ENCODE assay signal across 10 cellular contexts in the genomic region with DNA sequence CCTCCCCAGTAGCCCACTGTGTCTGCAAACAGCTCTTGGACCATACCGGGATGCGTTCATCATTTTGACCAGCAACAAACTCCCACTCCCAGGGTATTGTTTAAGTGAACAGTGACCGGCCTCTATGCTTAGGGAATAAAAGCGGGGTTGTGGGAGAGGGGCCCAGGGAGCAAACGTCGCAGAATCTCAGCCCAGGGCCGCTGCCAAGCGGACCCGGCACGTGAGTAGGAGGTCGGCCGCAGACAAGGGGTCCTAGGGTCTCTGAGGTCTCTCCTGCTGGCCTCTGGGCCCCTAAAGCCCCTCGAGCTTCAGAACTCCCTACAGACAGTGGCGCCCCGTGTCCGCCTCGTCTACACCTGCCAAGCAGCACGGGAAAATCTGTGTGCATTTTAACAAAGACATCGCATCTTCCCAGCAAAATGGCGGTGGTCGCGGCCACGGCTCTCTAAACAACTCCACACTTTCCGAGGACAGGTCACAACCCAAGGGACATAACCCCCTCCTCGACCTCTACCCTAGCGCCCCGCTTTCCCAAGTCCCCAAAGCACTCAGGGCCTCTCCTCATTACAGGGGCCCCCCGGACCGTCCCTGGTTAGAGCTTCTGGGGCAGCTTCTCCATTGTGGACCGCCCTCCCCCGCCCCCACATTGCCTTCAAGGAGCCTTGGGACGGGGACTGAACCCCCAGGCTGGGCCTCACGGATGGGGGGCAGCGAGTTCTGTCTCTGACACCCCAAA. TPM values are rescaled to one million over a fixed set of nuclear protein-coding genes. Genes with fewer than 3 reads are reported as not detected.
A peak's percentile ranks its signal among the peaks of the same experiment; 100 is the strongest.
DNase-seq lines count a peak whose midpoint lies in the region; ATAC-seq, FAIRE-seq and TF ChIP-seq lines count a peak whose summit lies in the region.
"Had no signal": no experiment of that assay in that cellular context is flagged by ENCODE, and none has a peak within 500 bp of the region (broad histone marks: within the 10 kb centered on the region; RNA-seq: fewer than 3 reads in every experiment).

No MANE protein-coding gene starts in this region.

- H3K79me2 ChIP-seq in keratinocyte (ENCODE audit: control insufficient read depth, insufficient read depth, low read length) = no peaks in the 10 kb centered on the region

- intact Hi-C loops in activated CD4-positive, alpha-beta memory T cell treated with anti-CD3 and anti-CD28 coated beads for 36 hours (cut with micrococcal nuclease) = loop anchor here (2.0 kb wide), 1 partner anchor 15 kb away; no protein-coding TSS in a partner anchor
- intact Hi-C loops in heart left ventricle (cut with DNase I) = loop anchor here in 4 of 10 donors (2.0 to 10.0 kb wide), 4 partner anchors 49 to 55 kb away; no protein-coding TSS in a partner anchor

- H3K27me3 ChIP-seq in keratinocyte (ENCODE audit: control insufficient read depth, extremely low read depth, insufficient read depth, low read length) = no peaks in the 10 kb centered on the region
- peaks cover 10% of the 10 kb centered on the region for H3K27me3 ChIP-seq in thymus (ENCODE audit: control insufficient read depth, insufficient read depth)
- H3K27me3 ChIP-seq in heart left ventricle = peaks cover 0 to 2% (median 0%) of the 10 kb centered on the region in 9 donors

- POLR2A ChIA-PET in activated CD4-positive, alpha-beta memory T cell treated with anti-CD3 and anti-CD28 coated beads for 36 hours (lab: Charles Lee) = interaction anchor here (0.6 to 1.4 kb wide), 2 partner anchors 40 to 631 kb away, joined by 3 to 5 read pairs; a partner anchor contains a TSS

- CTCF ChIA-PET in activated CD4-positive, alpha-beta memory T cell treated with anti-CD3 and anti-CD28 coated beads for 36 hours (lab: Charles Lee) = interaction anchor here (2.7 kb wide), 1 partner anchor 14 kb away, joined by 16 read pairs; no protein-coding TSS in a partner anchor

- peak overlapping the region; percentile 57 for H3K4me3 Mint-ChIP-seq in activated T-cell treated with anti-CD3 and anti-CD28 coated beads, Interleukin-2, amount 50 U/mL, for 4 hours
- H3K4me3 Mint-ChIP-seq in activated CD4-positive, alpha-beta memory T cell treated with anti-CD3 and anti-CD28 coated beads for 36 hours = peak overlapping the region; percentile 43

- dilution Hi-C loops in keratinocyte (cut with MboI; ENCODE audit: extremely low pct_ligation_motif_present, low sequenced_read_pairs) = no loop called here

- WGBS in thymus = 80% methylated on average over 34 of the region's 34 CpGs
- 57 to 76% (median 65%) methylated on average over 30 to 34 of the region's 34 CpGs for WGBS in heart left ventricle, 4 donors

- H3K4me1 ChIP-seq in keratinocyte (ENCODE audit: control insufficient read depth, extremely low read depth, insufficient read depth, low read length) (peaks cover 12% of the 10 kb centered on the region), thymus (ENCODE audit: control insufficient read depth, insufficient read depth, low read length) (peaks cover 20% of the 10 kb centered on the region), heart left ventricle (peaks cover 0 to 53% (median 29%) of the 10 kb centered on the region in 12 donors)

- no peak overlapping the region for H3K27ac ChIP-seq in keratinocyte (ENCODE audit: control insufficient read depth, insufficient read depth, low read length)
- H3K27ac ChIP-seq in thymus (ENCODE audit: low read depth) = no peak overlapping the region
- peak overlapping the region in 5 of 12 donors; percentile 89 to 96 (median 93) for H3K27ac ChIP-seq in heart left ventricle

- H3K9me3 ChIP-seq in keratinocyte (ENCODE audit: control insufficient read depth, low read depth, low read length) (no peaks in the 10 kb centered on the region), thymus (ENCODE audit: control insufficient read depth) (peaks cover 1% of the 10 kb centered on the region), heart left ventricle (no peaks in the 10 kb centered on the region)

- peak overlapping the region; percentile 84 for H3K9ac ChIP-seq in keratinocyte (ENCODE audit: control insufficient read depth, extremely low read depth, insufficient read depth, low read length)

- FAIRE-seq in keratinocyte (lab: Jason Lieb, UNC) = no peak

- H2AFZ ChIP-seq in keratinocyte (ENCODE audit: control insufficient read depth, low read length) = no peak overlapping the region

- H3K27ac Mint-ChIP-seq in activated CD4-positive, alpha-beta memory T cell treated with anti-CD3 and anti-CD28 coated beads for 36 hours = peak overlapping the region; percentile 15

- DNase-seq in activated T-cell treated with anti-CD3 and anti-CD28 coated beads, Interleukin-2, amount 50 U/mL, for 4 hours = no peak
- no peak for DNase-seq in activated T-cell treated with anti-CD3 and anti-CD28 coated beads, Interleukin-2, amount 50 U/mL, for 48 hours
- DNase-seq in activated CD4-positive, alpha-beta memory T cell treated with anti-CD3 and anti-CD28 coated beads for 36 hours = no peak
- DNase-seq in keratinocyte (ENCODE audit: low read depth, low spot score) (no peak), heart left ventricle (no peak)
- no peak for DNase-seq in stimulated activated naive CD4-positive, alpha-beta T cell treated with Interleukin-2 at 50 U/mL for 16 hours (lab: John Stamatoyannopoulos, UW)
- DNase-seq: NCI-H1105 treated with DMSO at 0.1 percent for 48 hours had no signal

- peak overlapping the region; percentile 94 for H3K4me2 ChIP-seq in keratinocyte (ENCODE audit: control insufficient read depth, extremely low read depth, insufficient read depth, low read depth, low read length)

- no peak for TF ChIP-seq POLR2A in heart left ventricle (IDR thresholded peaks at IDR 0.05)

- H3K36me3 ChIP-seq in keratinocyte (ENCODE audit: control insufficient read depth in 2 of 2, extremely low read depth in 1 of 2, insufficient read depth in 2 of 2, low read length in 2 of 2) = no peaks in the 10 kb centered on the region
- peaks cover 3% of the 10 kb centered on the region for H3K36me3 ChIP-seq in thymus (ENCODE audit: control insufficient read depth, insufficient read depth)
- H3K36me3 ChIP-seq in heart left ventricle = no peaks in the 10 kb centered on the region

- no peaks in the 10 kb centered on the region for H3K36me3 Mint-ChIP-seq in activated T-cell treated with anti-CD3 and anti-CD28 coated beads, Interleukin-2, amount 50 U/mL, for 4 hours (ENCODE audit: insufficient read depth)
- no peaks in the 10 kb centered on the region for H3K36me3 Mint-ChIP-seq in activated CD4-positive, alpha-beta memory T cell treated with anti-CD3 and anti-CD28 coated beads for 36 hours

- peaks cover 43% of the 10 kb centered on the region for H3K27me3 Mint-ChIP-seq in activated T-cell treated with anti-CD3 and anti-CD28 coated beads, Interleukin-2, amount 50 U/mL, for 4 hours (ENCODE audit: low read depth)
- peaks cover 36% of the 10 kb centered on the region for H3K27me3 Mint-ChIP-seq in activated CD4-positive, alpha-beta memory T cell treated with anti-CD3 and anti-CD28 coated beads for 36 hours

- TF ChIP-seq CTCF in keratinocyte (optimal IDR thresholded peaks at IDR 0.05 in 1 of 3, IDR thresholded peaks at IDR 0.05 in 1 of 3, conservative IDR thresholded peaks at IDR 0.05 in 1 of 3; ENCODE audit: extremely low read depth in 1 of 3, insufficient read depth in 2 of 3, low read length in 3 of 3) (no peak), heart left ventricle (IDR thresholded peaks at IDR 0.05) (no peak)

- H3K9me3 Mint-ChIP-seq in activated T-cell treated with anti-CD3 and anti-CD28 coated beads, Interleukin-2, amount 50 U/mL, for 4 hours = no peaks in the 10 kb centered on the region
- H3K9me3 Mint-ChIP-seq in activated CD4-positive, alpha-beta memory T cell treated with anti-CD3 and anti-CD28 coated beads for 36 hours = no peaks in the 10 kb centered on the region

- peaks cover 39% of the 10 kb centered on the region for H3K4me1 Mint-ChIP-seq in activated T-cell treated with anti-CD3 and anti-CD28 coated beads, Interleukin-2, amount 50 U/mL, for 4 hours (ENCODE audit: low read depth)
- peaks cover 34% of the 10 kb centered on the region for H3K4me1 Mint-ChIP-seq in activated CD4-positive, alpha-beta memory T cell treated with anti-CD3 and anti-CD28 coated beads for 36 hours (ENCODE audit: low read depth)

- H3K4me3 ChIP-seq in keratinocyte (ENCODE audit: control insufficient read depth in 2 of 3, extremely low read depth in 1 of 3, insufficient read depth in 2 of 3, low read depth in 1 of 3, low read length in 3 of 3) (no peak overlapping the region), thymus (ENCODE audit: low read length) (peak overlapping the region; percentile 61), heart left ventricle (peak overlapping the region in 5 of 12 donors; percentile 65 to 85 (median 79))

- no peak for ATAC-seq in activated T-cell treated with anti-CD3 and anti-CD28 coated beads, Interleukin-2, amount 50 U/mL, for 4 hours
- no peak for ATAC-seq in heart left ventricle
- no peak for ATAC-seq in GM19328 (IDR thresholded peaks at IDR 0.05; ENCODE audit: unreplicated experiment)

- no peaks in the 10 kb centered on the region for H4K20me1 ChIP-seq in keratinocyte (ENCODE audit: control insufficient read depth, extremely low read depth, insufficient read depth, low read length)

- H3K9me1 ChIP-seq in keratinocyte (ENCODE audit: control insufficient read depth, extremely low read depth, insufficient read depth, low read length) = no peaks in the 10 kb centered on the region

RNA-seq across cellular contexts. Expression of a gene that starts 3.9 kb away (rescaled TPM):
- total RNA-seq in activated T-cell treated with anti-CD3 and anti-CD28 coated beads, Interleukin-2, amount 50 U/mL, for 4 hours = 10 to 100 TPM in 1 of 3 donors, 1 to 10 TPM in 2; 6.5 to 12.3 (median 8.6) TPM
- total RNA-seq in activated CD4-positive, alpha-beta memory T cell treated with anti-CD3 and anti-CD28 coated beads for 36 hours = 10 to 100 TPM; 21.8 TPM
- polyA plus RNA-seq in keratinocyte (8.2 to 8.5 TPM (median 8.4 TPM) in 3 replicates), thymus (7.8 TPM), heart left ventricle (10 to 100 TPM; 26.7 to 53.4 TPM)
- 9.2 TPM for polyA plus RNA-seq in keratinocyte (2011; ENCODE audit: low read depth)
- 6.1 and 12.1 TPM in 2 replicates for polyA plus RNA-seq in keratinocyte (2011; cell fraction: cytosol; rRNA removed)
- 6.6 and 8.2 TPM in 2 replicates for polyA plus RNA-seq in keratinocyte (2011; cell fraction: nucleus; rRNA removed)
- polyA plus RNA-seq in keratinocyte (2012; ENCODE audit: low replicate concordance) = 8.4 and 13.9 TPM in 2 replicates
- 6.7 to 11.5 TPM (median 9.6 TPM) in 3 replicates for polyA minus RNA-seq in keratinocyte
- polyA minus RNA-seq in keratinocyte (2011; cell fraction: cytosol; rRNA and poly(A)+ RNA removed) = 28.4 TPM
- 3.2 and 4.5 TPM in 2 replicates for polyA minus RNA-seq in keratinocyte (2011; cell fraction: nucleus; rRNA and poly(A)+ RNA removed)
- total RNA-seq in heart left ventricle = 10 to 100 TPM; 25.2 to 83.6 (median 39.7) TPM

RNA-seq across cellular contexts. Expression of a gene that starts 19.4 kb away (rescaled TPM):
- not detected for total RNA-seq in activated T-cell treated with anti-CD3 and anti-CD28 coated beads, Interleukin-2, amount 50 U/mL, for 4 hours
- total RNA-seq in activated CD4-positive, alpha-beta memory T cell treated with anti-CD3 and anti-CD28 coated beads for 36 hours = under 1 TPM in 1 of 2 experiments, not detected in 1; 0.19 TPM
- polyA plus RNA-seq in keratinocyte = not detected in 3 replicates
- polyA plus RNA-seq in keratinocyte (2011; ENCODE audit: low read depth) = not detected
- polyA plus RNA-seq in keratinocyte (2011; cell fraction: cytosol; rRNA removed) = not detected in 2 replicates
- polyA plus RNA-seq in keratinocyte (2011; cell fraction: nucleus; rRNA removed) = not detected in 2 replicates
- polyA plus RNA-seq in keratinocyte (2012; ENCODE audit: low replicate concordance) = not detected in 2 replicates
- not detected in 3 replicates for polyA minus RNA-seq in keratinocyte
- polyA minus RNA-seq in keratinocyte (2011; cell fraction: cytosol; rRNA and poly(A)+ RNA removed) = not detected
- not detected in 2 replicates for polyA minus RNA-seq in keratinocyte (2011; cell fraction: nucleus; rRNA and poly(A)+ RNA removed)
- not detected for polyA plus RNA-seq in thymus
- not detected for total RNA-seq in heart left ventricle
- not detected for polyA plus RNA-seq in heart left ventricle
- total RNA-seq: Daoy had no signal

RNA-seq across cellular contexts. Expression of a gene that starts 40.3 kb away (rescaled TPM):
- 10 to 100 TPM; 28.0 to 30.4 (median 29.7) TPM for total RNA-seq in activated T-cell treated with anti-CD3 and anti-CD28 coated beads, Interleukin-2, amount 50 U/mL, for 4 hours
- total RNA-seq in activated CD4-positive, alpha-beta memory T cell treated with anti-CD3 and anti-CD28 coated beads for 36 hours = 10 to 100 TPM; 16.9 to 17.5 TPM
- polyA plus RNA-seq in keratinocyte (12.3 to 19.4 TPM (median 17.1 TPM) in 3 replicates), thymus (25.5 TPM), heart left ventricle (10 to 100 TPM; 15.7 to 20.4 TPM)
- 8.2 TPM for polyA plus RNA-seq in keratinocyte (2011; ENCODE audit: low read depth)
- 12.7 and 20.3 TPM in 2 replicates for polyA plus RNA-seq in keratinocyte (2011; cell fraction: cytosol; rRNA removed)
- 20.8 and 24.7 TPM in 2 replicates for polyA plus RNA-seq in keratinocyte (2011; cell fraction: nucleus; rRNA removed)
- polyA plus RNA-seq in keratinocyte (2012; ENCODE audit: low replicate concordance) = 14.2 and 16.9 TPM in 2 replicates
- polyA minus RNA-seq in keratinocyte = 15.0 to 57.4 TPM (median 21.8 TPM) in 3 replicates
- polyA minus RNA-seq in keratinocyte (2011; cell fraction: cytosol; rRNA and poly(A)+ RNA removed) = 36.4 TPM
- polyA minus RNA-seq in keratinocyte (2011; cell fraction: nucleus; rRNA and poly(A)+ RNA removed) = 7.5 and 7.9 TPM in 2 replicates
- total RNA-seq in heart left ventricle = 10 to 100 TPM; 11.6 to 44.6 (median 15.9) TPM

RNA-seq across cellular contexts. Expression of a gene that starts 45.4 kb away (rescaled TPM):
- 100 to 1,000 TPM; 448 to 518 (median 461) TPM for total RNA-seq in activated T-cell treated with anti-CD3 and anti-CD28 coated beads, Interleukin-2, amount 50 U/mL, for 4 hours
- 100 to 1,000 TPM; 656 to 664 TPM for total RNA-seq in activated CD4-positive, alpha-beta memory T cell treated with anti-CD3 and anti-CD28 coated beads for 36 hours
- 517 to 639 TPM (median 592 TPM) in 3 replicates for polyA plus RNA-seq in keratinocyte
- 523 TPM for polyA plus RNA-seq in keratinocyte (2011; ENCODE audit: low read depth)
- 449 and 696 TPM in 2 replicates for polyA plus RNA-seq in keratinocyte (2011; cell fraction: cytosol; rRNA removed)
- polyA plus RNA-seq in keratinocyte (2011; cell fraction: nucleus; rRNA removed) = 232 and 239 TPM in 2 replicates
- polyA plus RNA-seq in keratinocyte (2012; ENCODE audit: low replicate concordance) = 521 and 631 TPM in 2 replicates
- polyA minus RNA-seq in keratinocyte = 346 to 803 TPM (median 729 TPM) in 3 replicates
- polyA minus RNA-seq in keratinocyte (2011; cell fraction: cytosol; rRNA and poly(A)+ RNA removed) = 232 TPM
- 117 and 178 TPM in 2 replicates for polyA minus RNA-seq in keratinocyte (2011; cell fraction: nucleus; rRNA and poly(A)+ RNA removed)
- polyA plus RNA-seq in thymus = 302 TPM
- 100 to 1,000 TPM; 237 to 456 (median 369) TPM for total RNA-seq in heart left ventricle
- 100 to 1,000 TPM; 111 to 284 TPM for polyA plus RNA-seq in heart left ventricle
